9 cellular contexts compared by ENCODE assay signal in genomic region chr1:151720974-151721787, GRCh38. TPM values are rescaled to one million over a fixed set of nuclear protein-coding genes. Genes with fewer than 3 reads are reported as not detected.
DNase-seq lines count a peak whose midpoint lies in the region; ATAC-seq and TF ChIP-seq lines count a peak whose summit lies in the region.
"Had no signal": no experiment of that assay in that cellular context is flagged by ENCODE, and none has a peak within 500 bp of the region (broad histone marks: within the 10 kb centered on the region; RNA-seq: fewer than 3 reads in every experiment).

TSS of gene RIIAD1 (plus strand) at chr1:151721522. CDS start at chr1:151721537, 15 bp downstream.

- TF ChIP-seq RAD21 in liver (IDR thresholded peaks at IDR 0.05), result no peak

- DNase-seq in ELF-1 (ENCODE audit: low read depth, low spot score) (peak; percentile 42), T-helper 17 cell (peak in 2 of 3 donors; percentile 36 to 43), chondrocyte (ENCODE audit: low spot score) (no peak)
- DNase-seq in stimulated activated CD4-positive, alpha-beta T cell treated with anti-CD3 and anti-CD28 coated beads, TNF-alpha, amount 100 ng/mL, for 4 hours (ENCODE audit: low read depth in 3 of 3), result peak in 2 of 3 experiments; percentile 13 to 18

- H3K4me1 Mint-ChIP-seq in T-helper 17 cell, result peaks cover 21% of the 10 kb centered on the region
- peaks cover 38% of the 10 kb centered on the region for H3K4me1 Mint-ChIP-seq in chondrocyte (ENCODE audit: low read depth)

- TF ChIP-seq CTCF in chondrocyte (IDR thresholded peaks at IDR 0.05), result no peak
- TF ChIP-seq CTCF in liver (IDR thresholded peaks at IDR 0.05; ENCODE audit: low read depth, low read length, missing input control), result no peak

- peak within 1 kb of the TSS; percentile 69 to 75 for H3K27ac ChIP-seq in liver (ENCODE audit: low read depth in 1 of 2, low read length in 2 of 2)

- H3K27ac Mint-ChIP-seq in T-helper 17 cell (no peak within 1 kb of the TSS), chondrocyte (ENCODE audit: unreplicated experiment) (peak within 1 kb of the TSS; percentile 74)

- 2% methylated on average over 44 of the region's 44 CpGs for WGBS in liver

- H3K9me3 ChIP-seq in T-helper 17 cell (ENCODE audit: control insufficient read depth, low read length, poor library complexity, severe bottlenecking), result no peaks in the 10 kb centered on the region
- no peaks in the 10 kb centered on the region for H3K9me3 ChIP-seq in liver (ENCODE audit: control insufficient read depth in 4 of 4, low read length in 3 of 4)

- H3K4me3 ChIP-seq in liver (ENCODE audit: low read depth in 1 of 3, low read length in 3 of 3), result peak within 1 kb of the TSS; percentile 65 to 84 (median 71)

- H3K9me3 Mint-ChIP-seq in chondrocyte (ENCODE audit: low read depth), result no peaks in the 10 kb centered on the region

- H3K36me3 ChIP-seq in liver (ENCODE audit: control insufficient read depth in 4 of 4, insufficient read depth in 3 of 4, low read depth in 1 of 4, low read length in 3 of 4), result no peaks in the 10 kb centered on the region

- H3K4me3 Mint-ChIP-seq in T-helper 17 cell, result peak within 1 kb of the TSS; percentile 86
- peak within 1 kb of the TSS; percentile 73 for H3K4me3 Mint-ChIP-seq in chondrocyte (ENCODE audit: unreplicated experiment)

- H3K9ac ChIP-seq in liver (ENCODE audit: low read depth in 1 of 2, low read length in 2 of 2), result peak within 1 kb of the TSS; percentile 47 to 64

- H3K36me3 Mint-ChIP-seq in T-helper 17 cell (ENCODE audit: low read depth) (peaks cover 3% of the 10 kb centered on the region), chondrocyte (ENCODE audit: low read depth) (peaks cover 5% of the 10 kb centered on the region)

- H3K27me3 Mint-ChIP-seq in T-helper 17 cell (peaks cover 69% of the 10 kb centered on the region), chondrocyte (ENCODE audit: low read depth) (peaks cover 27% of the 10 kb centered on the region)

- H3K27me3 ChIP-seq in liver (ENCODE audit: control insufficient read depth in 4 of 4, insufficient read depth in 4 of 4, low read length in 3 of 4), result peaks cover 0 to under 1% (median 0%) of the 10 kb centered on the region in 4 donors

- ATAC-seq in HG02759 (IDR thresholded peaks at IDR 0.05; ENCODE audit: unreplicated experiment) (peak; percentile 71), T-helper 17 cell (peak; percentile 87), GM18861 (IDR thresholded peaks at IDR 0.05; ENCODE audit: unreplicated experiment) (no peak), GM18873 (IDR thresholded peaks at IDR 0.05; ENCODE audit: low FRiP score, unreplicated experiment) (no peak)

- H3K4me1 ChIP-seq in liver (ENCODE audit: control insufficient read depth in 4 of 4, insufficient read depth in 4 of 4, low read length in 3 of 4), result peaks cover 7 to 23% (median 15%) of the 10 kb centered on the region in 4 donors

TF ChIP-seq in liver, 16 proteins besides CTCF, POLR2A, EP300 and RAD21:
- TF ChIP-seq JUND (IDR thresholded peaks at IDR 0.05) (no peak), ATF3 (IDR thresholded peaks at IDR 0.05) (no peak), HNF4A (conservative IDR thresholded peaks at IDR 0.05) (no peak), YY1 (IDR thresholded peaks at IDR 0.05) (no peak), RXRA (IDR thresholded peaks at IDR 0.05) (no peak), REST (IDR thresholded peaks at IDR 0.05) (no peak), NR2F2 (IDR thresholded peaks at IDR 0.05) (no peak), ZBTB33 (IDR thresholded peaks at IDR 0.05) (no peak), HNF4G (IDR thresholded peaks at IDR 0.05) (no peak)
TF ChIP-seq in liver: peak in this region for 0.

RNA-seq across cellular contexts. Expression of gene RIIAD1, which starts in this region (rescaled TPM):
- total RNA-seq in T-helper 17 cell (not detected), chondrocyte (not detected in 3 replicates), liver (not detected)
- not detected for polyA plus RNA-seq in liver
- total RNA-seq: SK-MEL-5 had no signal

Comparison
In these comparisons a context has a peak if more than half of its experiments do, and no peak if none do; other contexts are left out.
1. Peak in DNase-seq and ATAC-seq in T-helper 17 cell; RNA of the gene not detected or under 1 TPM.